ENCODE assay signal across 7 cellular contexts in the genomic region with DNA sequence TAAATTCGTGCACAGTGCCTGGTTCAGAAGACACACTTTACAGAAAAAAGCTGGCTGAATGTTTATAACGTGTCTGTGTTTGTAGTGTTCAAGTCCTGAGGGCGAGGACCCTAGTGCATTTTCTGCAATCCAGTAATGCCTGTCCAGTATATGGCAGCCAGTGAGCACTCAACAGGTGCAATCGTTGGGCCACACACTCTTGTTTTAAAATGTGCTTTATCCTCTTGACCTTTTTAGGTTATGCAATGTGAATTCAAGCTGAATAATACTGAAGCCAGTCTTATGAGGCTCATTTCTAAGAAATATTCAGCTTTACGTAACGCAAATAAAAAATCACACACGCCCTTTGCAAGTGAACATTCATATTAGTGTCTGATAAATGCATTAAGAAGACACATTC. TPM values are rescaled to one million over a fixed set of nuclear protein-coding genes. Genes with fewer than 3 reads are reported as not detected.
A peak's percentile ranks its signal among the peaks of the same experiment; 100 is the strongest.
DNase-seq lines count a peak whose midpoint lies in the region; TF ChIP-seq lines count a peak whose summit lies in the region.

No MANE protein-coding gene starts in this region.

- DNase-seq in glutamatergic neuron, result no peak
- DNase-seq in G401 (ENCODE audit: low spot score), result no peak
- DNase-seq in head of caudate nucleus, result no peak
- no peak for DNase-seq in HuH-7.5 (ENCODE audit: low spot score)

- H3K27ac ChIP-seq in HEK293 (ENCODE audit: extremely low read depth, low read depth, low read length) (no peak overlapping the region), VCaP (peak overlapping the region; percentile 84), skin epidermis (peak overlapping the region in 4 of 21 experiments; percentile 85 to 93 (median 90))

- H3K9me3 Mint-ChIP-seq in glutamatergic neuron (ENCODE audit: unreplicated experiment), result peaks cover 11% of the 10 kb centered on the region

- H3K27me3 Mint-ChIP-seq in glutamatergic neuron (ENCODE audit: unreplicated experiment), result peaks cover 14% of the 10 kb centered on the region

- POLR2A ChIA-PET in HEK293 (lab: Yijun Ruan, JAX), result interaction anchor here (1.4 to 1.6 kb wide), 2 partner anchors 10 to 20 kb away, joined by 4 to 5 read pairs; no protein-coding TSS in a partner anchor

- H3K36me3 ChIP-seq in HEK293 (ENCODE audit: control insufficient read depth in 2 of 2, insufficient read depth in 1 of 2, low read length in 2 of 2), result no peaks in the 10 kb centered on the region; a peak in 1 of 3 replicates

- H3K9me3 ChIP-seq in HEK293 (ENCODE audit: control insufficient read depth, insufficient read depth, low read depth, low read length), result no peaks in the 10 kb centered on the region

- CTCF ChIA-PET in HEK293 (lab: Yijun Ruan, JAX), result interaction anchor here (0.7 to 1.0 kb wide), 4 partner anchors 13 to 75 kb away, joined by 3 to 4 read pairs (median 3); no protein-coding TSS in a partner anchor

- peak overlapping the region; percentile 92 for H3K4me3 Mint-ChIP-seq in glutamatergic neuron (ENCODE audit: unreplicated experiment)

- H3K36me3 Mint-ChIP-seq in glutamatergic neuron (ENCODE audit: unreplicated experiment), result no peaks in the 10 kb centered on the region

- intact Hi-C loops in head of caudate nucleus (cut with DNase I), result loop anchor here (10.0 kb wide), 2 partner anchors 109 to 151 kb away; a partner anchor contains a TSS

- no peaks in the 10 kb centered on the region for H3K4me1 ChIP-seq in HEK293 (ENCODE audit: control insufficient read depth, insufficient read depth, low read length)

- in situ Hi-C loops in G401 (cut with HindIII; ENCODE audit: low sequenced_read_pairs), result no loop called here

- TF ChIP-seq CTCF in HEK293 (tag by site-specific recombination; IDR thresholded peaks at IDR 0.05), result no peak
- TF ChIP-seq CTCF in VCaP (conservative IDR thresholded peaks at IDR 0.05), result no peak
- TF ChIP-seq CTCF in glutamatergic neuron (IDR thresholded peaks at IDR 0.05; ENCODE audit: partially characterized antibody, unreplicated experiment), result no peak

- peak overlapping the region; percentile 80 for H3K27ac Mint-ChIP-seq in glutamatergic neuron (ENCODE audit: unreplicated experiment)

- H3K4me3 ChIP-seq in HEK293 (ENCODE audit: low read depth, low read length) (peak overlapping the region; percentile 86), skin epidermis (peak overlapping the region; percentile 53 to 97 (median 84))

- H3K4me1 Mint-ChIP-seq in glutamatergic neuron (ENCODE audit: low read depth, unreplicated experiment), result no peaks in the 10 kb centered on the region

TF ChIP-seq in HEK293, 187 proteins besides CTCF, POLR2A, EP300 and RAD21:
- TF ChIP-seq ZNF335 (tag by site-specific recombination; conservative IDR thresholded peaks at IDR 0.05) (peak; percentile 66), ZNF510 (tag by site-specific recombination; IDR thresholded peaks at IDR 0.05; ENCODE audit: insufficient replicate concordance) (no peak), ZBTB17 (tag by site-specific recombination; IDR thresholded peaks at IDR 0.05) (peak; percentile 43), SCRT2 (tag by site-specific recombination; IDR thresholded peaks at IDR 0.05) (peak; percentile 85), SCRT1 (tag by site-specific recombination; IDR thresholded peaks at IDR 0.05; ENCODE audit: borderline replicate concordance) (peak; percentile 86)
- TF ChIP-seq, protein P1, sequence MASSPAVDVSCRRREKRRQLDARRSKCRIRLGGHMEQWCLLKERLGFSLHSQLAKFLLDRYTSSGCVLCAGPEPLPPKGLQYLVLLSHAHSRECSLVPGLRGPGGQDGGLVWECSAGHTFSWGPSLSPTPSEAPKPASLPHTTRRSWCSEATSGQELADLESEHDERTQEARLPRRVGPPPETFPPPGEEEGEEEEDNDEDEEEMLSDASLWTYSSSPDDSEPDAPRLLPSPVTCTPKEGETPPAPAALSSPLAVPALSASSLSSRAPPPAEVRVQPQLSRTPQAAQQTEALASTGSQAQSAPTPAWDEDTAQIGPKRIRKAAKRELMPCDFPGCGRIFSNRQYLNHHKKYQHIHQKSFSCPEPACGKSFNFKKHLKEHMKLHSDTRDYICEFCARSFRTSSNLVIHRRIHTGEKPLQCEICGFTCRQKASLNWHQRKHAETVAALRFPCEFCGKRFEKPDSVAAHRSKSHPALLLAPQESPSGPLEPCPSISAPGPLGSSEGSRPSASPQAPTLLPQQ (tag by site-specific recombination; IDR thresholded peaks at IDR 0.05), result no peak
TF ChIP-seq in HEK293: peak in this region for 4.

RNA-seq across cellular contexts. Expression of a gene that starts 0.8 kb away (rescaled TPM):
- total RNA-seq in glutamatergic neuron (ENCODE audit: unreplicated experiment), result 32.6 TPM
- total RNA-seq in G401 (2014; rRNA removed; shearing (Covaris generic)), result 8.5 and 9.1 TPM in 2 replicates
